ENCODE assay signal across 8 cellular contexts in the genomic region with DNA sequence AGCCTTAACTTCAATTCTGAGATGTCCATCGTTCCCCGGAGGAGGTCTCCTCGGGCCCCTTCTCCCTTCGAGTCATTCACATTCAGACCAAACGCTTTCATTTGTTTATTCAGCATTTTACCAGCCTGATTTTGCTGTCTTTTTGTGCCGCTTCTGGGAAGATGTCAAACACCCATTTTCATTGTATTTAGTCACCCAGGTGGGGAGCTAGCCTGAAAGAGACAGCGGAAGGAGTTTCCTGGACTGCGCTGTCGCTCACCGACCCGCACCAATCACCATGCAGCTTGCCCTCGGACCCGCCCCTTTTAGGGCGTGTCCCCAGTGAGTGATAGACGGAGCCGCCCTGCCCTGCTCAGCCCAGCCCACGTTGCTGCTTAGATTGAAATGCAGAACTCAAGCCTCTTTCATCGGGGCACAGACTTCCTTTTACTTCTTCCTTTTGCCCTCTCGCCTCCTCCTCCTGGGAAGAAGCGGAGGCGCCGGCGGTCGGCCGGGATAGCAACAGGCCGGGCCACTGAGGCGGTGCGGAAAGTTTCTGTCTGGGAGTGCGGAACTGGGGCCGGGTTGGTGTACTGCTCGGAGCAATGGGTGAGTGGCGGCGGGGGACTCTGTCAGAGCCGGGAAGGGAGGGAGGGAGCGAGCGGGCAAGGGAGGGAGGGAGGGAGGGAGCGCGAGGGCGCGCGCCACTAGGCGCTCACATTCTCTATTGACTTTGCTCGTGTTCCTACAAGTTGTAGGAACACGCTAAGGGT. TPM values are rescaled to one million over a fixed set of nuclear protein-coding genes. Genes with fewer than 3 reads are reported as not detected.
A peak's percentile ranks its signal among the peaks of the same experiment; 100 is the strongest.
DNase-seq lines count a peak whose midpoint lies in the region; ATAC-seq, FAIRE-seq and TF ChIP-seq lines count a peak whose summit lies in the region.

A gene (plus strand): TSS at position 355 of the 752 bp plus-strand sequence. CDS start 230 bp downstream, at position 585.

- H3F3A ChIP-seq in PC-3 (ENCODE audit: low read length, unreplicated experiment) = no peaks in the 10 kb centered on the region

- H3K9ac ChIP-seq in PC-3 (ENCODE audit: low read length) (peak within 1 kb of the TSS; percentile 92), mammary epithelial cell (ENCODE audit: insufficient read depth, low read length) (no peak within 1 kb of the TSS)

- no peaks in the 10 kb centered on the region for H3K4me1 Mint-ChIP-seq in Caco-2 (ENCODE audit: low read depth, unreplicated experiment)
- peaks cover 22 to 41% of the 10 kb centered on the region in 2 donors for H3K4me1 Mint-ChIP-seq in stimulated activated naive B cell treated with anti-CD40 and anti-IgM and Interleukin-4, amounts not matched to agents 10 μg/mL and 1 μg/mL and 100 μg/mL, for 72 hours

- H3K4me1 ChIP-seq in Caco-2 (peaks cover 5% of the 10 kb centered on the region; the same call in 1 of the 2 replicates), PC-3 (ENCODE audit: insufficient read depth, low read length) (peaks cover 23% of the 10 kb centered on the region), mammary epithelial cell (ENCODE audit: insufficient read depth, low read length) (peaks cover 25% of the 10 kb centered on the region)

- no peak for TF ChIP-seq POLR2A in GM12892 (IDR thresholded peaks at IDR 0.05; ENCODE audit: low read depth, low read length)

- no peaks in the 10 kb centered on the region for H3K27me3 Mint-ChIP-seq in Caco-2 (ENCODE audit: insufficient read depth, unreplicated experiment)
- peaks cover 85 to 98% of the 10 kb centered on the region in 2 donors for H3K27me3 Mint-ChIP-seq in stimulated activated naive B cell treated with anti-CD40 and anti-IgM and Interleukin-4, amounts not matched to agents 10 μg/mL and 1 μg/mL and 100 μg/mL, for 72 hours

- peak within 1 kb of the TSS; percentile 64 for H3K4me3 ChIP-seq in Caco-2 (ENCODE audit: low read depth, low read length)
- H3K4me3 ChIP-seq in PC-3 (ENCODE audit: low read length) = peak within 1 kb of the TSS; percentile 89
- H3K4me3 ChIP-seq in mammary epithelial cell (replicated peaks in 1 of 3; ENCODE audit: insufficient read depth in 1 of 3, low read depth in 2 of 3, low read length in 3 of 3) = peak within 1 kb of the TSS; percentile 49 to 59 (median 56)

- peak within 1 kb of the TSS; percentile 96 for H3K4me2 ChIP-seq in PC-3 (ENCODE audit: low read length)
- H3K4me2 ChIP-seq in mammary epithelial cell (ENCODE audit: insufficient read depth, low read depth, low read length) = peak within 1 kb of the TSS; percentile 85

- CTCF ChIA-PET in Caco-2 (lab: Charles Lee) (interaction anchor here (0.6 to 1.6 kb wide), 5 partner anchors 13 to 489 kb away, joined by 3 to 18 read pairs (median 5); no protein-coding TSS in a partner anchor), PC-3 (lab: Charles Lee) (interaction anchor here (0.6 to 1.2 kb wide), 6 partner anchors 13 to 492 kb away, joined by 3 to 4 read pairs (median 4); no protein-coding TSS in a partner anchor), mammary epithelial cell (lab: Charles Lee; ENCODE audit: low non-redundant PET) (interaction anchor here (0.5 to 1.0 kb wide), 2 partner anchors 22 to 486 kb away, joined by 3 to 5 read pairs; no protein-coding TSS in a partner anchor)

- H3K79me2 ChIP-seq in PC-3 (ENCODE audit: low read length) (peaks cover 47% of the 10 kb centered on the region), mammary epithelial cell (ENCODE audit: insufficient read depth, low read length) (no peaks in the 10 kb centered on the region)

- POLR2A ChIA-PET in Caco-2 (lab: Charles Lee) (no interaction called here), PC-3 (lab: Charles Lee; ENCODE audit: unreplicated experiment) (interaction anchor here (0.6 to 0.9 kb wide), 3 partner anchors 455 to 536 kb away, joined by 3 read pairs; no protein-coding TSS in a partner anchor)

- H3K27ac ChIP-seq in PC-3 (ENCODE audit: low read length) (peak within 1 kb of the TSS; percentile 77), mammary epithelial cell (ENCODE audit: insufficient read depth, low read depth, low read length) (peak within 1 kb of the TSS; percentile 16)

- in situ Hi-C loops in mammary epithelial cell (cut with MboI; ENCODE audit: low sequenced_read_pairs in 2 of 2) = loop anchor here in 1 of 2 donors (25.0 kb wide), 1 partner anchor 276 kb away; no protein-coding TSS in a partner anchor

- no peaks in the 10 kb centered on the region for H3K9me3 Mint-ChIP-seq in Caco-2 (ENCODE audit: unreplicated experiment)
- H3K9me3 Mint-ChIP-seq in stimulated activated naive B cell treated with anti-CD40 and anti-IgM and Interleukin-4, amounts not matched to agents 10 μg/mL and 1 μg/mL and 100 μg/mL, for 72 hours = peaks cover 3 to 6% of the 10 kb centered on the region in 2 donors

- BruUV-seq in Caco-2 (replicated peaks; lab: Mats Ljungman, UMichigan) (no TSS peak), PC-3 (replicated peaks; lab: Mats Ljungman, UMichigan) (no TSS peak), mammary epithelial cell (replicated peaks; lab: Mats Ljungman, UMichigan) (no TSS peak)

- dilution Hi-C loops in mammary epithelial cell (cut with HindIII; ENCODE audit: low sequenced_read_pairs) = no loop called here

- no peaks in the 10 kb centered on the region for H3K9me2 ChIP-seq in PC-3 (replicated peaks; ENCODE audit: low read length)

- intact Hi-C loops in Caco-2 (cut with micrococcal nuclease; ENCODE audit: unreplicated experiment) = loop anchor here (1.0 to 5.0 kb wide), 3 partner anchors 111 to 491 kb away; no protein-coding TSS in a partner anchor
- intact Hi-C loops in PC-3 (cut with micrococcal nuclease) = loop anchor here (2.0 to 5.0 kb wide), 2 partner anchors 344 to 925 kb away; no protein-coding TSS in a partner anchor
- intact Hi-C loops in mammary epithelial cell (cut with micrococcal nuclease) = loop anchor here (2.0 to 5.0 kb wide), 3 partner anchors 86 to 455 kb away; no protein-coding TSS in a partner anchor

- H3K36me3 Mint-ChIP-seq in Caco-2 (ENCODE audit: insufficient read depth, unreplicated experiment) = peaks cover 33% of the 10 kb centered on the region
- H3K36me3 Mint-ChIP-seq in stimulated activated naive B cell treated with anti-CD40 and anti-IgM and Interleukin-4, amounts not matched to agents 10 μg/mL and 1 μg/mL and 100 μg/mL, for 72 hours = peaks cover 10 to 24% of the 10 kb centered on the region in 2 donors

- DNase-seq in Caco-2 (peak; percentile 93 to 95), HuH-7.5 (ENCODE audit: low spot score) (peak; percentile 85), PC-3 (peak; percentile 99), mammary epithelial cell (peak; percentile 87), kidney tubule cell (ENCODE audit: low spot score) (peak; percentile 92), GM12892 (ENCODE audit: insufficient read length) (no peak)
- no peak for DNase-seq in stimulated activated naive B cell treated with anti-CD40 and anti-IgM and Interleukin-4, amounts not matched to agents 10 μg/mL and 1 μg/mL and 100 μg/mL, for 72 hours

- no peaks in the 10 kb centered on the region for H3K9me3 ChIP-seq in Caco-2
- H3K9me3 ChIP-seq in PC-3 (ENCODE audit: low read length) = no peaks in the 10 kb centered on the region
- no peaks in the 10 kb centered on the region for H3K9me3 ChIP-seq in mammary epithelial cell (replicated peaks; ENCODE audit: insufficient read depth, low read length)

- H3K4me3 Mint-ChIP-seq in Caco-2 (ENCODE audit: unreplicated experiment) = peak within 1 kb of the TSS; percentile 82
- peak within 1 kb of the TSS; percentile 50 to 68 for H3K4me3 Mint-ChIP-seq in stimulated activated naive B cell treated with anti-CD40 and anti-IgM and Interleukin-4, amounts not matched to agents 10 μg/mL and 1 μg/mL and 100 μg/mL, for 72 hours

- FAIRE-seq in GM12892 (lab: Jason Lieb, UNC) = no peak

- ATAC-seq in GM19468 (IDR thresholded peaks at IDR 0.05; ENCODE audit: extremely low read depth, unreplicated experiment) (peak; percentile 91), PC-3 (peak; percentile 78)
- ATAC-seq in stimulated activated naive B cell treated with anti-CD40 and anti-IgM and Interleukin-4, amounts not matched to agents 10 μg/mL and 1 μg/mL and 100 μg/mL, for 72 hours (replicated peaks) = peak; percentile 51 to 82

- H3K36me3 ChIP-seq in Caco-2 (ENCODE audit: control insufficient read depth, insufficient read depth, low read length) (no peaks in the 10 kb centered on the region), PC-3 (ENCODE audit: low read depth, low read length) (0 out of 2 replicates have a peak, but pooled peaks cover 3% of the 10 kb centered on the region), mammary epithelial cell (ENCODE audit: insufficient read depth, low read length) (no peaks in the 10 kb centered on the region)

- H3K27me3 ChIP-seq in Caco-2 (replicated peaks; ENCODE audit: control insufficient read depth, insufficient read depth, low read length) (no peaks in the 10 kb centered on the region), PC-3 (ENCODE audit: low read length) (no peaks in the 10 kb centered on the region), mammary epithelial cell (ENCODE audit: insufficient read depth, low read length) (peaks cover 58% of the 10 kb centered on the region)

- H4K20me1 ChIP-seq in PC-3 (ENCODE audit: low read length) (no peaks in the 10 kb centered on the region), mammary epithelial cell (ENCODE audit: insufficient read depth, low read length) (peaks cover 2% of the 10 kb centered on the region)

- H2AFZ ChIP-seq in PC-3 (ENCODE audit: low read length) (peak within 1 kb of the TSS; percentile 71), mammary epithelial cell (ENCODE audit: low read depth, low read length) (peak within 1 kb of the TSS; percentile 80)

- TF ChIP-seq CTCF in Caco-2 (IDR thresholded peaks at IDR 0.05; ENCODE audit: insufficient read depth in 1 of 2, low read depth in 1 of 2, low read length in 1 of 2, severe bottlenecking in 1 of 2, unreplicated experiment in 1 of 2) (no peak), PC-3 (conservative IDR thresholded peaks at IDR 0.05; ENCODE audit: low read depth, low read length) (no peak), mammary epithelial cell (conservative IDR thresholded peaks at IDR 0.05 in 1 of 2, IDR thresholded peaks at IDR 0.05 in 1 of 2; ENCODE audit: extremely low read depth in 1 of 2, insufficient read depth in 1 of 2, low read depth in 1 of 2, low read length in 2 of 2) (no peak)

- peak within 1 kb of the TSS; percentile 83 for H3K27ac Mint-ChIP-seq in Caco-2 (ENCODE audit: unreplicated experiment)
- peak within 1 kb of the TSS; percentile 88 for H3K27ac Mint-ChIP-seq in stimulated activated naive B cell treated with anti-CD40 and anti-IgM and Interleukin-4, amounts not matched to agents 10 μg/mL and 1 μg/mL and 100 μg/mL, for 72 hours

- WGBS in mammary epithelial cell (ENCODE audit: low coverage, missing lambda C conversion rate) = 6% methylated on average over 21 of the region's 44 CpGs

RNA-seq across cellular contexts. Expression of the gene that starts here (rescaled TPM):
- total RNA-seq in Caco-2 (2022) (6.9 and 7.2 TPM in 2 replicates), PC-3 (2014; rRNA removed) (14.3 and 14.9 TPM in 2 replicates), mammary epithelial cell (1 to 10 TPM; 3.7 to 5.4 TPM)
- polyA plus RNA-seq in mammary epithelial cell = 1.00 TPM
- 0.16 TPM for polyA minus RNA-seq in mammary epithelial cell
- polyA plus RNA-seq in GM12892 (2012; ENCODE audit: missing spikeins) = 1.3 TPM

Comparison
In these comparisons a context has a peak if more than half of its experiments do, and no peak if none do; other contexts are left out.
1. DNase-seq: peak in Caco-2 (2 of 2), HuH-7.5 (single experiment), PC-3 (single experiment), mammary epithelial cell (single experiment) and kidney tubule cell (single experiment); none in stimulated activated naive B cell treated with anti-CD40 and anti-IgM and Interleukin-4, amounts not matched to agents 10 μg/mL and 1 μg/mL and 100 μg/mL, for 72 hours (single experiment) and GM12892 (single experiment).
2. Peak in every context shown above with its lines, with median percentiles within 50 percentile points of each other: H3K4me3 ChIP-seq and ATAC-seq.